Comparison of ENCODE assay signal across 13 cellular contexts in genomic region chr15:52788099-52788986, GRCh38. TPM values are rescaled to one million over a fixed set of nuclear protein-coding genes. Genes with fewer than 3 reads are reported as not detected.
DNase-seq lines count a peak whose midpoint lies in the region; ATAC-seq lines count a peak whose summit lies in the region.
"Had no signal": no experiment of that assay in that cellular context is flagged by ENCODE, and none has a peak within 500 bp of the region (broad histone marks: within the 10 kb centered on the region; RNA-seq: fewer than 3 reads in every experiment).

No MANE protein-coding gene starts in this region.

- H3K36me3 ChIP-seq in CD4-positive, alpha-beta memory T cell (ENCODE audit: insufficient read depth, low read length), result no peaks in the 10 kb centered on the region
- H3K36me3 ChIP-seq in mesendoderm (ENCODE audit: control insufficient read depth, insufficient read depth, low read length), result no peaks in the 10 kb centered on the region

- no CpG with 5 or more reads among the region's 58 CpGs for WGBS in mesendoderm (ENCODE audit: extremely low coverage, insufficient coverage, low lambda C conversion rate)

- H3K4me3 Mint-ChIP-seq in CD4-positive, alpha-beta memory T cell, result peak overlapping the region in 7 of 8 donors; percentile 24 to 85 (median 51)
- peak overlapping the region; percentile 61 for H3K4me3 Mint-ChIP-seq in activated T-helper 17 cell treated with anti-CD3 and anti-CD28 coated beads, Interleukin-2, amount 50 U/mL, for 72 hours

- POLR2A ChIA-PET in CD4-positive, alpha-beta memory T cell (lab: Charles Lee; ENCODE audit: partially characterized antibody), result no interaction called here

- no peak for ATAC-seq in activated T-helper 17 cell treated with anti-CD3 and anti-CD28 coated beads, Interleukin-2, amount 50 U/mL, for 72 hours (replicated peaks)
- ATAC-seq in esophagus mucosa (no peak), GM18498 (IDR thresholded peaks at IDR 0.05; ENCODE audit: unreplicated experiment) (no peak)

- no peak overlapping the region for H3K4ac ChIP-seq in mesendoderm (ENCODE audit: low read depth, low read length)

- peaks cover 8 to 58% (median 31%) of the 10 kb centered on the region in 4 donors for H3K4me1 Mint-ChIP-seq in CD4-positive, alpha-beta memory T cell
- H3K4me1 Mint-ChIP-seq in activated T-helper 17 cell treated with anti-CD3 and anti-CD28 coated beads, Interleukin-2, amount 50 U/mL, for 72 hours, result peaks cover 3% of the 10 kb centered on the region

- H3K27me3 Mint-ChIP-seq in CD4-positive, alpha-beta memory T cell, result peaks cover 55 to 67% of the 10 kb centered on the region in 2 donors
- peaks cover 57% of the 10 kb centered on the region for H3K27me3 Mint-ChIP-seq in activated T-helper 17 cell treated with anti-CD3 and anti-CD28 coated beads, Interleukin-2, amount 50 U/mL, for 72 hours

- H3K27ac Mint-ChIP-seq in CD4-positive, alpha-beta memory T cell, result peak overlapping the region in 2 of 7 donors; percentile 12 to 37
- no peak overlapping the region for H3K27ac Mint-ChIP-seq in activated T-helper 17 cell treated with anti-CD3 and anti-CD28 coated beads, Interleukin-2, amount 50 U/mL, for 72 hours

- no peak overlapping the region for H3K18ac ChIP-seq in mesendoderm (ENCODE audit: low read length)

- peaks cover 59% of the 10 kb centered on the region for H3K27me3 ChIP-seq in CD4-positive, alpha-beta memory T cell (ENCODE audit: insufficient read depth, low read length)
- peaks cover 67% of the 10 kb centered on the region for H3K27me3 ChIP-seq in mesendoderm (ENCODE audit: insufficient read depth, low read length, poor library complexity)

- no peak overlapping the region for H4K5ac ChIP-seq in mesendoderm (ENCODE audit: low read length)

- no peak overlapping the region for H3K4me3 ChIP-seq in CD4-positive, alpha-beta memory T cell (ENCODE audit: low read length in 2 of 2)
- no peak overlapping the region for H3K4me3 ChIP-seq in mesendoderm (ENCODE audit: low read length)
- H3K4me3 ChIP-seq: skin epidermis had no signal

- no peak for DNase-seq in CD4-positive, alpha-beta memory T cell
- DNase-seq in ELF-1 (ENCODE audit: low read depth, low spot score) (peak; percentile 39), mesendoderm (peak; percentile 46), NCI-H187 (lab: John Stamatoyannopoulos, UW) (no peak)
- DNase-seq: dorsolateral prefrontal cortex, NCI-H1930 had no signal

- H4K8ac ChIP-seq in mesendoderm (ENCODE audit: low read depth, low read length), result no peak overlapping the region

- peaks cover 35% of the 10 kb centered on the region for H3K4me1 ChIP-seq in CD4-positive, alpha-beta memory T cell (ENCODE audit: insufficient read depth, low read length)
- peaks cover 12% of the 10 kb centered on the region for H3K4me1 ChIP-seq in mesendoderm (ENCODE audit: control insufficient read depth, low read depth, low read length)

- H3K9me3 Mint-ChIP-seq in CD4-positive, alpha-beta memory T cell, result peaks cover 0 to 12% (median 2%) of the 10 kb centered on the region in 8 donors
- H3K9me3 Mint-ChIP-seq in activated T-helper 17 cell treated with anti-CD3 and anti-CD28 coated beads, Interleukin-2, amount 50 U/mL, for 72 hours, result no peaks in the 10 kb centered on the region

- no peak overlapping the region for H3K23ac ChIP-seq in mesendoderm (ENCODE audit: low read length)

- H3K79me2 ChIP-seq in mesendoderm (ENCODE audit: control insufficient read depth, insufficient read depth, low read length), result no peaks in the 10 kb centered on the region

- no peaks in the 10 kb centered on the region for H3K36me3 Mint-ChIP-seq in CD4-positive, alpha-beta memory T cell
- no peaks in the 10 kb centered on the region for H3K36me3 Mint-ChIP-seq in activated T-helper 17 cell treated with anti-CD3 and anti-CD28 coated beads, Interleukin-2, amount 50 U/mL, for 72 hours (ENCODE audit: low read depth)

- H3K27ac ChIP-seq in CD4-positive, alpha-beta memory T cell (ENCODE audit: low read depth, low read length), result no peak overlapping the region
- no peak overlapping the region for H3K27ac ChIP-seq in mesendoderm (ENCODE audit: low read depth, low read length)
- H3K27ac ChIP-seq: dorsolateral prefrontal cortex, skin epidermis, VCaP had no signal

- no peak overlapping the region for H2BK5ac ChIP-seq in mesendoderm (ENCODE audit: low read length)

- H2AK5ac ChIP-seq in mesendoderm (ENCODE audit: low read length), result no peak overlapping the region

- H3K9me3 ChIP-seq in CD4-positive, alpha-beta memory T cell (ENCODE audit: control insufficient read depth in 1 of 2, low read length in 2 of 2), result no peaks in the 10 kb centered on the region

- H3K4me2 ChIP-seq in mesendoderm (ENCODE audit: low read length), result no peak overlapping the region

- no peak overlapping the region for H2BK120ac ChIP-seq in mesendoderm (ENCODE audit: low read depth, low read length)

- peak overlapping the region; percentile 25 for H3K56ac ChIP-seq in mesendoderm (ENCODE audit: low read length)

- no peaks in the 10 kb centered on the region for H3K79me1 ChIP-seq in mesendoderm (ENCODE audit: low read length)

- no peak overlapping the region for H2BK15ac ChIP-seq in mesendoderm (replicated peaks; ENCODE audit: low read depth)

- intact Hi-C loops in CD4-positive, alpha-beta memory T cell (cut with micrococcal nuclease), result no loop called here

- peak overlapping the region; percentile 23 for H3K9ac ChIP-seq in mesendoderm (ENCODE audit: low read length)

- CTCF ChIA-PET in CD4-positive, alpha-beta memory T cell (lab: Charles Lee; ENCODE audit: partially characterized antibody), result no interaction called here

RNA-seq across cellular contexts. Expression of gene ONECUT1, which starts 1.8 kb away (rescaled TPM):
- not detected for total RNA-seq in CD4-positive, alpha-beta memory T cell
- not detected for polyA plus RNA-seq in CD4-positive, alpha-beta memory T cell
- total RNA-seq in activated T-helper 17 cell treated with anti-CD3 and anti-CD28 coated beads, Interleukin-2, amount 50 U/mL, for 72 hours, result not detected
- 1.0 TPM for polyA plus RNA-seq in mesendoderm (2013, experiment 1 of 2)
- polyA plus RNA-seq in mesendoderm (2013, experiment 2 of 2), result 0.88 TPM
- not detected for total RNA-seq in esophagus mucosa
- total RNA-seq: G401, HT-29 had no signal

Comparison
In these comparisons a context has a peak if more than half of its experiments do, and no peak if none do; other contexts are left out.
1. DNase-seq: peak in ELF-1 (single experiment) and mesendoderm (single experiment); none in CD4-positive, alpha-beta memory T cell (0 of 5) and NCI-H187 (0 of 2).